Comparison of ENCODE assay signal across 11 cellular contexts in the genomic region with DNA sequence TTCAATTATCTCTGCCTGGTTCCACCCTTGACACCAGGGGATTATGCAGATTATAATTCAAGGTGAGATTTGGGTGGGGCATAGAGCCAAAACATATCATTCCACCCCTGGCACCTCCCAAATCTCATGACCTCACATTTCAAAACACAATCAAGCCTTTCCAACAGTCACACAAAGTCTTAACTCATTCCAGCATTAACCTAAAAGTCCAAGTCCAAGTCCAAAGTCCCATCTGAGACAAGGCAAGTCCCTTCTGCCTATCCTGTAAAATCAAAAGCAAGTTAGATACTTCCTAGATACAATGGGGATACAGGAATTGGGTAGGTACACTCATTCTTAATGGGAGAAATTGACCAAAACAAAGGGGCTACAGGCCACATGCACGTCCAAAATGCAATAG.
"Had no signal": no experiment of that assay in that cellular context is flagged by ENCODE, and none has a peak within 500 bp of the region (broad histone marks: within the 10 kb centered on the region; RNA-seq: fewer than 3 reads in every experiment).

No MANE protein-coding gene starts in this region.

- H3K9me3 ChIP-seq: HAP-1 had no signal

- H3K27ac ChIP-seq: GM23248 had no signal

- H3K4me1 ChIP-seq: HAP-1 had no signal

- ATAC-seq: GM23338, HCT116 had no signal

- H3K4me3 ChIP-seq: GM23248, GM23338, HAP-1 had no signal

- H3K36me3 ChIP-seq: HAP-1 had no signal

- FAIRE-seq: H1, H54 had no signal

- DNase-seq: GM23248, GOT3, H7, H9, HCEC 1CT, HFFc6 had no signal
